In the genomic region with DNA sequence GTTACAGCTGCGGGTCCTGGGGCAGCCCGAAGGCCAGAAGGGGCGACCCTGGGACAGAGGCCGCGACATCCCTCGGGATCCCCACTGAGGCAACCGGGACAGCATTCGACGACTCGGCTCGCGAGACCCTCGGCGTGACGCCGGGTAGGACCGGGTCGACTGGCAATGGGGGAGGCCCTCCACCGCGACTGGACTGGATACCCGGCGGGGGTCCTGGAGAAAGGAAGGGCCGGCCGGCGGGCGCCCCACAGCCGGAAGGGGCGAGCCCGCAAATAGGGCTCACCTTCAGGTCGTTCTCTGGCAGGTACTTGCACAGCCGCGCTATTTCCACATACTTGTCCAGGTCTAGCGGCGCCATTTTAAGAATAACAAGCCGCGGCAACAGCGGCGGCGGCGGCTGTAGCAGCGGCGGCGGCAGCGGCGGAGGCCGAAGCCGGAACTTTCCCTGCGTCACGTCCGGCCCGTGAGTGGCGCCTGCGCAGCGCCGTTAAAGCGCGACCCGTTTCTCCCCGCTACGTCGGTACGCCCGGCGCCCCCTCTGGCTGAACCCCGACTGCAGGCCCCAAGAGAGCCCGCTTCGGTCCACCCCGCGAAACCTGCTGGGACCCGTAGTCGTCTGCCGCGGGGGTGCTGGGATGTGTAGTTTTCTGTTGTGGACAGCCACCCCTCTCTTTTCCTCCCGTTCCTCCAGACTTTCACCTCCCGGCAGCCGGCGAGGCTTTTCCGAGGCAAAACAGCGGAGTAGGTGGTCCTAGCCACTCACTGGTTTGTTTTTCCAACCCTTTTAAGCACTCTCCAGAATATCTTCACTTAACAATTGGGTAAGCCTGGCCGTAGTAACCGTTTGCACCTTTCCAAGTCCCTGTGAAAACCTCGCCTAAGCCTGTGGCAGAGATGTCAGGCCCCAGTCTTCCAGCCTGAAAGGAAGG, we compare ENCODE assay signal across 1 cellular context.
TF ChIP-seq lines count a peak whose summit lies in the region.

A gene (minus strand): TSS at position 443 of the 929 bp plus-strand sequence. CDS start 85 bp downstream, at position 358.

TF ChIP-seq in HepG2, 621 proteins besides CTCF, POLR2A, EP300 and RAD21 (continued from another document and continues in another):
- no peak for TF ChIP-seq HMG20A (CRISPR knock-in tag; IDR thresholded peaks at IDR 0.05; ENCODE audit: borderline replicate concordance)
- no peak for TF ChIP-seq NFATC3 (CRISPR knock-in tag; IDR thresholded peaks at IDR 0.05)
- TF ChIP-seq MBNL3 (CRISPR knock-in tag; conservative IDR thresholded peaks at IDR 0.05) = no peak
- TF ChIP-seq, protein P1, sequence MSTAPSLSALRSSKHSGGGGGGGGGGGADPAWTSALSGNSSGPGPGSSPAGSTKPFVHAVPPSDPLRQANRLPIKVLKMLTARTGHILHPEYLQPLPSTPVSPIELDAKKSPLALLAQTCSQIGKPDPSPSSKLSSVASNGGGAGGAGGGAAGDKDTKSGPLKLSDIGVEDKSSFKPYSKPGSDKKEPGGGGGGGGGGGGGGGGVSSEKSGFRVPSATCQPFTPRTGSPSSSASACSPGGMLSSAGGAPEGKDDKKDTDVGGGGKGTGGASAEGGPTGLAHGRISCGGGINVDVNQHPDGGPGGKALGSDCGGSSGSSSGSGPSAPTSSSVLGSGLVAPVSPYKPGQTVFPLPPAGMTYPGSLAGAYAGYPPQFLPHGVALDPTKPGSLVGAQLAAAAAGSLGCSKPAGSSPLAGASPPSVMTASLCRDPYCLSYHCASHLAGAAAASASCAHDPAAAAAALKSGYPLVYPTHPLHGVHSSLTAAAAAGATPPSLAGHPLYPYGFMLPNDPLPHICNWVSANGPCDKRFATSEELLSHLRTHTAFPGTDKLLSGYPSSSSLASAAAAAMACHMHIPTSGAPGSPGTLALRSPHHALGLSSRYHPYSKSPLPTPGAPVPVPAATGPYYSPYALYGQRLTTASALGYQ (CRISPR knock-in tag; IDR thresholded peaks at IDR 0.05) = no peak
- no peak for TF ChIP-seq RFX3 (CRISPR knock-in tag; IDR thresholded peaks at IDR 0.05)
- TF ChIP-seq, protein P2, sequence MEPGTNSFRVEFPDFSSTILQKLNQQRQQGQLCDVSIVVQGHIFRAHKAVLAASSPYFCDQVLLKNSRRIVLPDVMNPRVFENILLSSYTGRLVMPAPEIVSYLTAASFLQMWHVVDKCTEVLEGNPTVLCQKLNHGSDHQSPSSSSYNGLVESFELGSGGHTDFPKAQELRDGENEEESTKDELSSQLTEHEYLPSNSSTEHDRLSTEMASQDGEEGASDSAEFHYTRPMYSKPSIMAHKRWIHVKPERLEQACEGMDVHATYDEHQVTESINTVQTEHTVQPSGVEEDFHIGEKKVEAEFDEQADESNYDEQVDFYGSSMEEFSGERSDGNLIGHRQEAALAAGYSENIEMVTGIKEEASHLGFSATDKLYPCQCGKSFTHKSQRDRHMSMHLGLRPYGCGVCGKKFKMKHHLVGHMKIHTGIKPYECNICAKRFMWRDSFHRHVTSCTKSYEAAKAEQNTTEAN (CRISPR knock-in tag; conservative IDR thresholded peaks at IDR 0.05) = no peak
- TF ChIP-seq, protein P3, sequence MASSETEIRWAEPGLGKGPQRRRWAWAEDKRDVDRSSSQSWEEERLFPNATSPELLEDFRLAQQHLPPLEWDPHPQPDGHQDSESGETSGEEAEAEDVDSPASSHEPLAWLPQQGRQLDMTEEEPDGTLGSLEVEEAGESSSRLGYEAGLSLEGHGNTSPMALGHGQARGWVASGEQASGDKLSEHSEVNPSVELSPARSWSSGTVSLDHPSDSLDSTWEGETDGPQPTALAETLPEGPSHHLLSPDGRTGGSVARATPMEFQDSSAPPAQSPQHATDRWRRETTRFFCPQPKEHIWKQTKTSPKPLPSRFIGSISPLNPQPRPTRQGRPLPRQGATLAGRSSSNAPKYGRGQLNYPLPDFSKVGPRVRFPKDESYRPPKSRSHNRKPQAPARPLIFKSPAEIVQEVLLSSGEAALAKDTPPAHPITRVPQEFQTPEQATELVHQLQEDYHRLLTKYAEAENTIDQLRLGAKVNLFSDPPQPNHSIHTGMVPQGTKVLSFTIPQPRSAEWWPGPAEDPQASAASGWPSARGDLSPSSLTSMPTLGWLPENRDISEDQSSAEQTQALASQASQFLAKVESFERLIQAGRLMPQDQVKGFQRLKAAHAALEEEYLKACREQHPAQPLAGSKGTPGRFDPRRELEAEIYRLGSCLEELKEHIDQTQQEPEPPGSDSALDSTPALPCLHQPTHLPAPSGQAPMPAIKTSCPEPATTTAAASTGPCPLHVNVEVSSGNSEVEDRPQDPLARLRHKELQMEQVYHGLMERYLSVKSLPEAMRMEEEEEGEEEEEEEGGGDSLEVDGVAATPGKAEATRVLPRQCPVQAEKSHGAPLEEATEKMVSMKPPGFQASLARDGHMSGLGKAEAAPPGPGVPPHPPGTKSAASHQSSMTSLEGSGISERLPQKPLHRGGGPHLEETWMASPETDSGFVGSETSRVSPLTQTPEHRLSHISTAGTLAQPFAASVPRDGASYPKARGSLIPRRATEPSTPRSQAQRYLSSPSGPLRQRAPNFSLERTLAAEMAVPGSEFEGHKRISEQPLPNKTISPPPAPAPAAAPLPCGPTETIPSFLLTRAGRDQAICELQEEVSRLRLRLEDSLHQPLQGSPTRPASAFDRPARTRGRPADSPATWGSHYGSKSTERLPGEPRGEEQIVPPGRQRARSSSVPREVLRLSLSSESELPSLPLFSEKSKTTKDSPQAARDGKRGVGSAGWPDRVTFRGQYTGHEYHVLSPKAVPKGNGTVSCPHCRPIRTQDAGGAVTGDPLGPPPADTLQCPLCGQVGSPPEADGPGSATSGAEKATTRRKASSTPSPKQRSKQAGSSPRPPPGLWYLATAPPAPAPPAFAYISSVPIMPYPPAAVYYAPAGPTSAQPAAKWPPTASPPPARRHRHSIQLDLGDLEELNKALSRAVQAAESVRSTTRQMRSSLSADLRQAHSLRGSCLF (CRISPR knock-in tag; IDR thresholded peaks at IDR 0.05; ENCODE audit: borderline replicate concordance) = no peak
- TF ChIP-seq ZNF839 (CRISPR knock-in tag; IDR thresholded peaks at IDR 0.05; ENCODE audit: borderline replicate concordance) = no peak
- no peak for TF ChIP-seq MZF1 (CRISPR knock-in tag; IDR thresholded peaks at IDR 0.05; ENCODE audit: borderline replicate concordance)
- TF ChIP-seq, protein P4, sequence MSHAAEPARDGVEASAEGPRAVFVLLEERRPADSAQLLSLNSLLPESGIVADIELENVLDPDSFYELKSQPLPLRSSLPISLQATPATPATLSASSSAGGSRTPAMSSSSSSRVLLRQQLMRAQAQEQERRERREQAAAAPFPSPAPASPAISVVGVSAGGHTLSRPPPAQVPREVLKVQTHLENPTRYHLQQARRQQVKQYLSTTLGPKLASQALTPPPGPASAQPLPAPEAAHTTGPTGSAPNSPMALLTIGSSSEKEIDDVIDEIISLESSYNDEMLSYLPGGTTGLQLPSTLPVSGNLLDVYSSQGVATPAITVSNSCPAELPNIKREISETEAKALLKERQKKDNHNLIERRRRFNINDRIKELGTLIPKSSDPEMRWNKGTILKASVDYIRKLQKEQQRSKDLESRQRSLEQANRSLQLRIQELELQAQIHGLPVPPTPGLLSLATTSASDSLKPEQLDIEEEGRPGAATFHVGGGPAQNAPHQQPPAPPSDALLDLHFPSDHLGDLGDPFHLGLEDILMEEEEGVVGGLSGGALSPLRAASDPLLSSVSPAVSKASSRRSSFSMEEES (CRISPR knock-in tag; IDR thresholded peaks at IDR 0.05) = no peak
- TF ChIP-seq, protein P5, sequence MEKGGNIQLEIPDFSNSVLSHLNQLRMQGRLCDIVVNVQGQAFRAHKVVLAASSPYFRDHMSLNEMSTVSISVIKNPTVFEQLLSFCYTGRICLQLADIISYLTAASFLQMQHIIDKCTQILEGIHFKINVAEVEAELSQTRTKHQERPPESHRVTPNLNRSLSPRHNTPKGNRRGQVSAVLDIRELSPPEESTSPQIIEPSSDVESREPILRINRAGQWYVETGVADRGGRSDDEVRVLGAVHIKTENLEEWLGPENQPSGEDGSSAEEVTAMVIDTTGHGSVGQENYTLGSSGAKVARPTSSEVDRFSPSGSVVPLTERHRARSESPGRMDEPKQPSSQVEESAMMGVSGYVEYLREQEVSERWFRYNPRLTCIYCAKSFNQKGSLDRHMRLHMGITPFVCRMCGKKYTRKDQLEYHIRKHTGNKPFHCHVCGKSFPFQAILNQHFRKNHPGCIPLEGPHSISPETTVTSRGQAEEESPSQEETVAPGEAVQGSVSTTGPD (CRISPR knock-in tag; IDR thresholded peaks at IDR 0.05) = no peak
- no peak for TF ChIP-seq ATAD3A (CRISPR knock-in tag; IDR thresholded peaks at IDR 0.05)
- TF ChIP-seq, protein P6, sequence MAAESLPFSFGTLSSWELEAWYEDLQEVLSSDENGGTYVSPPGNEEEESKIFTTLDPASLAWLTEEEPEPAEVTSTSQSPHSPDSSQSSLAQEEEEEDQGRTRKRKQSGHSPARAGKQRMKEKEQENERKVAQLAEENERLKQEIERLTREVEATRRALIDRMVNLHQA (CRISPR knock-in tag; IDR thresholded peaks at IDR 0.05) = no peak
- no peak for TF ChIP-seq HNRNPK (IDR thresholded peaks at IDR 0.05; ENCODE audit: low read depth, low read length, poor library complexity, severe bottlenecking)
- TF ChIP-seq FOXO1 (CRISPR knock-in tag; IDR thresholded peaks at IDR 0.05) = peak; percentile 52; the same call in 1 of the 2 replicates
- TF ChIP-seq, protein P7, sequence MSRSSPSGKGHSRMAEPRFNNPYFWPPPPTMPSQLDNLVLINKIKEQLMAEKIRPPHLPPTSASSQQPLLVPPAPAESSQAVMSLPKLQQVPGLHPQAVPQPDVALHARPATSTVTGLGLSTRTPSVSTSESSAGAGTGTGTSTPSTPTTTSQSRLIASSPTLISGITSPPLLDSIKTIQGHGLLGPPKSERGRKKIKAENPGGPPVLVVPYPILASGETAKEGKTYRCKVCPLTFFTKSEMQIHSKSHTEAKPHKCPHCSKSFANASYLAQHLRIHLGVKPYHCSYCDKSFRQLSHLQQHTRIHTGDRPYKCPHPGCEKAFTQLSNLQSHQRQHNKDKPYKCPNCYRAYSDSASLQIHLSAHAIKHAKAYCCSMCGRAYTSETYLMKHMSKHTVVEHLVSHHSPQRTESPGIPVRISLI (CRISPR knock-in tag; IDR thresholded peaks at IDR 0.05; ENCODE audit: borderline replicate concordance) = no peak
- TF ChIP-seq, protein P8, sequence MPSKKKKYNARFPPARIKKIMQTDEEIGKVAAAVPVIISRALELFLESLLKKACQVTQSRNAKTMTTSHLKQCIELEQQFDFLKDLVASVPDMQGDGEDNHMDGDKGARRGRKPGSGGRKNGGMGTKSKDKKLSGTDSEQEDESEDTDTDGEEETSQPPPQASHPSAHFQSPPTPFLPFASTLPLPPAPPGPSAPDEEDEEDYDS (CRISPR knock-in tag; IDR thresholded peaks at IDR 0.05) = 0 out of 2 replicates have a peak, but pooled peaks have one; percentile 20
- TF ChIP-seq, protein P9, sequence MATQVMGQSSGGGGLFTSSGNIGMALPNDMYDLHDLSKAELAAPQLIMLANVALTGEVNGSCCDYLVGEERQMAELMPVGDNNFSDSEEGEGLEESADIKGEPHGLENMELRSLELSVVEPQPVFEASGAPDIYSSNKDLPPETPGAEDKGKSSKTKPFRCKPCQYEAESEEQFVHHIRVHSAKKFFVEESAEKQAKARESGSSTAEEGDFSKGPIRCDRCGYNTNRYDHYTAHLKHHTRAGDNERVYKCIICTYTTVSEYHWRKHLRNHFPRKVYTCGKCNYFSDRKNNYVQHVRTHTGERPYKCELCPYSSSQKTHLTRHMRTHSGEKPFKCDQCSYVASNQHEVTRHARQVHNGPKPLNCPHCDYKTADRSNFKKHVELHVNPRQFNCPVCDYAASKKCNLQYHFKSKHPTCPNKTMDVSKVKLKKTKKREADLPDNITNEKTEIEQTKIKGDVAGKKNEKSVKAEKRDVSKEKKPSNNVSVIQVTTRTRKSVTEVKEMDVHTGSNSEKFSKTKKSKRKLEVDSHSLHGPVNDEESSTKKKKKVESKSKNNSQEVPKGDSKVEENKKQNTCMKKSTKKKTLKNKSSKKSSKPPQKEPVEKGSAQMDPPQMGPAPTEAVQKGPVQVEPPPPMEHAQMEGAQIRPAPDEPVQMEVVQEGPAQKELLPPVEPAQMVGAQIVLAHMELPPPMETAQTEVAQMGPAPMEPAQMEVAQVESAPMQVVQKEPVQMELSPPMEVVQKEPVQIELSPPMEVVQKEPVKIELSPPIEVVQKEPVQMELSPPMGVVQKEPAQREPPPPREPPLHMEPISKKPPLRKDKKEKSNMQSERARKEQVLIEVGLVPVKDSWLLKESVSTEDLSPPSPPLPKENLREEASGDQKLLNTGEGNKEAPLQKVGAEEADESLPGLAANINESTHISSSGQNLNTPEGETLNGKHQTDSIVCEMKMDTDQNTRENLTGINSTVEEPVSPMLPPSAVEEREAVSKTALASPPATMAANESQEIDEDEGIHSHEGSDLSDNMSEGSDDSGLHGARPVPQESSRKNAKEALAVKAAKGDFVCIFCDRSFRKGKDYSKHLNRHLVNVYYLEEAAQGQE (IDR thresholded peaks at IDR 0.05; ENCODE audit: borderline replicate concordance in 1 of 2, low read depth in 1 of 2, low read length in 2 of 2) = no peak
- TF ChIP-seq THAP11 (CRISPR knock-in tag; IDR thresholded peaks at IDR 0.05) = peak; percentile 98
- peak; percentile 35; the same call in 1 of the 2 replicates for TF ChIP-seq SALL2 (CRISPR knock-in tag; IDR thresholded peaks at IDR 0.05)
- TF ChIP-seq ZNF264 (CRISPR knock-in tag; IDR thresholded peaks at IDR 0.05) = no peak
- peak; percentile 61 for TF ChIP-seq NCOA2 (CRISPR knock-in tag; IDR thresholded peaks at IDR 0.05)
- TF ChIP-seq HES4 (CRISPR knock-in tag; IDR thresholded peaks at IDR 0.05; ENCODE audit: borderline replicate concordance) = 0 out of 2 replicates have a peak, but pooled peaks have one; percentile 23
- TF ChIP-seq NONO (IDR thresholded peaks at IDR 0.05) = no peak
- peak; percentile 76; the same call in 1 of the 2 replicates for TF ChIP-seq NONO (CRISPR knock-in tag; conservative IDR thresholded peaks at IDR 0.05)
- TF ChIP-seq, protein P10, sequence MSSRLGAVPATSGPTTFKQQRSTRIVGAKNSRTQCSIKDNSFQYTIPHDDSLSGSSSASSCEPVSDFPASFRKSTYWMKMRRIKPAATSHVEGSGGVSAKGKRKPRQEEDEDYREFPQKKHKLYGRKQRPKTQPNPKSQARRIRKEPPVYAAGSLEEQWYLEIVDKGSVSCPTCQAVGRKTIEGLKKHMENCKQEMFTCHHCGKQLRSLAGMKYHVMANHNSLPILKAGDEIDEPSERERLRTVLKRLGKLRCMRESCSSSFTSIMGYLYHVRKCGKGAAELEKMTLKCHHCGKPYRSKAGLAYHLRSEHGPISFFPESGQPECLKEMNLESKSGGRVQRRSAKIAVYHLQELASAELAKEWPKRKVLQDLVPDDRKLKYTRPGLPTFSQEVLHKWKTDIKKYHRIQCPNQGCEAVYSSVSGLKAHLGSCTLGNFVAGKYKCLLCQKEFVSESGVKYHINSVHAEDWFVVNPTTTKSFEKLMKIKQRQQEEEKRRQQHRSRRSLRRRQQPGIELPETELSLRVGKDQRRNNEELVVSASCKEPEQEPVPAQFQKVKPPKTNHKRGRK (CRISPR knock-in tag; IDR thresholded peaks at IDR 0.05) = no peak
- TF ChIP-seq EHMT2 (IDR thresholded peaks at IDR 0.05; ENCODE audit: borderline replicate concordance, low read depth, low read length) = no peak
- TF ChIP-seq CAMTA2 (CRISPR knock-in tag; IDR thresholded peaks at IDR 0.05; ENCODE audit: borderline replicate concordance) = no peak
- no peak; the same call in 1 of the 2 replicates for TF ChIP-seq NFKBIZ (CRISPR knock-in tag; IDR thresholded peaks at IDR 0.05)
- TF ChIP-seq ZNF124 (CRISPR knock-in tag; IDR thresholded peaks at IDR 0.05) = peak; percentile 87
- no peak for TF ChIP-seq BORCS8-MEF2B (CRISPR knock-in tag; IDR thresholded peaks at IDR 0.05)
- TF ChIP-seq NR2F2 (IDR thresholded peaks at IDR 0.05; ENCODE audit: borderline replicate concordance, low read depth) = no peak
- TF ChIP-seq ZFYVE20 (CRISPR knock-in tag; IDR thresholded peaks at IDR 0.05; ENCODE audit: borderline replicate concordance, low read depth) = no peak
- TF ChIP-seq PLRG1 (conservative IDR thresholded peaks at IDR 0.05) = no peak
- TF ChIP-seq ATRX (CRISPR knock-in tag; IDR thresholded peaks at IDR 0.05; ENCODE audit: borderline replicate concordance) = no peak
- TF ChIP-seq ZNF558 (CRISPR knock-in tag; IDR thresholded peaks at IDR 0.05; ENCODE audit: borderline replicate concordance) = peak; percentile 62; the same call in 1 of the 2 replicates
- TF ChIP-seq ETV5 (CRISPR knock-in tag; IDR thresholded peaks at IDR 0.05; ENCODE audit: borderline replicate concordance) = peak; percentile 38; the same call in 1 of the 2 replicates
